Comparison of ENCODE assay signal across 23 cellular contexts in the genomic region with DNA sequence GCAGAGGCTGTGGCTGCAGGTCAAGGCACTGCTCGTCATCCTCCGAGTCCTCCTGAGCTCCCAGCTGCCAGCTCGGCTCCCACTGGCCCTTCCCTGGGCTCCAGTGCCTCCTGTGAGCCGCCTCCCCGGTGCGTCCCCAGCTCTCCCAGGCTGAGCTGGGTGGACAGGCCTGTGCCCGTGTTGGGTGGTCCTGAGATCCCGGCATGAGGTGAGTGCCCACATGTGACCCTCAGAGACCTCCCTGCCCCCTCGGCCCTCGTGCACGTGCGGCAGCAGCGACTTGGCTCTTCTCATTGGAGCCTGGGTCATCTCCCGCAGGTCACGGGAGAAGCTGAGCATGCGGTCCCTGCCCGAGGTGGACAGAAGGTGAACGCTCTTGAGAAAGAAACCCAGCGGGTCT.
"Had no signal": no experiment of that assay in that cellular context is flagged by ENCODE, and none has a peak within 500 bp of the region (broad histone marks: within the 10 kb centered on the region; RNA-seq: fewer than 3 reads in every experiment).

No MANE protein-coding gene starts in this region.

- H3K27me3 ChIP-seq: left lung, neutrophil, ovary, right atrium auricular region, right lobe of liver, suprapubic skin, tibial artery, uterus had no signal

- ATAC-seq: left colon; left lung; lower lobe of right lung; naive thymus-derived CD8-positive, alpha-beta T cell; right lobe of liver had no signal

- H3K36me3 ChIP-seq: ovary, uterus had no signal

- H3K4me1 ChIP-seq: left lung, lower lobe of right lung, right atrium auricular region, right lobe of liver, suprapubic skin, tibial artery, uterus had no signal

- FAIRE-seq: islet of Langerhans, kidney had no signal

- H3K27ac ChIP-seq: left lung, lower lobe of right lung, neutrophil, ovary, right atrium auricular region, right lobe of liver, suprapubic skin, thoracic aorta, tibial artery, uterus had no signal

- H3K4me2 ChIP-seq: smooth muscle cell had no signal

- H3K4me3 ChIP-seq: left lung, lower lobe of right lung, ovary, right atrium auricular region, right lobe of liver, smooth muscle cell, suprapubic skin, thoracic aorta, tibial artery, uterus had no signal

- H3K9me3 ChIP-seq: left lung, lower lobe of right lung, neutrophil, ovary, right atrium auricular region, right lobe of liver, suprapubic skin, thoracic aorta, tibial artery, uterus had no signal

- DNase-seq: immature natural killer cell; kidney; left colon; left lung; lower lobe of right lung; mammary epithelial cell; mesenchymal stem cell; naive thymus-derived CD8-positive, alpha-beta T cell; occipital lobe; right lobe of liver; stimulated activated CD4-positive, alpha-beta T cell treated with anti-CD3 and anti-CD28 coated beads, Interleukin-15, amount 100 ng/mL, for 24 hours; stimulated activated CD4-positive, alpha-beta T cell treated with anti-CD3 and anti-CD28 coated beads, Interleukin-2, amount 100 ng/mL, for 24 hours; stimulated activated CD4-positive, alpha-beta T cell treated with anti-CD3 and anti-CD28 coated beads, Interleukin-4, amount 100 ng/mL, for 1 hour; stimulated activated naive CD4-positive, alpha-beta T cell; tibial artery had no signal
